In the genomic region with DNA sequence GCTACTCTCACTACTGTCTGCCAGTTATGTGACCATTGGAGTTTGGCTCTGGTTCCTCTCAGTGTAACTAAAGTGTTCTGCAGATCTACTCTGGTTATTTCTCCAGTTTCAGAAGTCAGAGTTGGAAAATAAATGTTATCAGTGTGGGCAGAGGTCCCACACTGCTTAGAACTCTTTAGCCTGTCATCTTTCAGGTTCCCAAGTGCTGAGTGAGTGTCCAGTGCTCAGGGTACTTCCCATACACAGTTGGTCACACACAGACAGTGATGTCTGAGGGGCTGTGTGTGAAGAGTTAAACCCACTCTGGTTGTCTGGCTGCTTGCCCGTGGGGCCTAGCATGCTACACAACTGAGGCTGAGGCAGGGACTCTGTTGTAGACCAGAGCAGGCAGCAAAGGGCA, we compare ENCODE assay signal across 23 cellular contexts.
DNase-seq lines count a peak whose midpoint lies in the region; ATAC-seq, FAIRE-seq and TF ChIP-seq lines count a peak whose summit lies in the region.
"Had no signal": no experiment of that assay in that cellular context is flagged by ENCODE, and none has a peak within 500 bp of the region (broad histone marks: within the 10 kb centered on the region; RNA-seq: fewer than 3 reads in every experiment).

No MANE protein-coding gene starts in this region.

- H3K4me3 ChIP-seq in right atrium auricular region = no peak overlapping the region
- H3K4me3 ChIP-seq in H1 (ENCODE audit: extremely low read depth in 1 of 4, insufficient read depth in 2 of 4, low read depth in 3 of 4, low read length in 4 of 4) = no peak overlapping the region
- H3K4me3 ChIP-seq: BLaER1 treated with 17β-estradiol and CSF1 and Interleukin-3, amounts not matched to agents 10 nM and 100 nM; GM12878; GM23248 had no signal

- H3K23ac ChIP-seq in H1 (ENCODE audit: insufficient read length) = no peak overlapping the region

- H3K4ac ChIP-seq in H1 (replicated peaks; ENCODE audit: insufficient read length, low read depth, low read length) = no peak overlapping the region

- H2BK15ac ChIP-seq in H1 (ENCODE audit: low read length) = peak overlapping the region; percentile 53; the same call in 1 of the 2 replicates

- no peak overlapping the region for H2BK120ac ChIP-seq in H1 (replicated peaks; ENCODE audit: low read depth, low read length)

- H3K9me3 ChIP-seq in right atrium auricular region (no peaks in the 10 kb centered on the region), H1 (ENCODE audit: insufficient read depth in 2 of 2, low read depth in 1 of 2, low read length in 1 of 2) (no peaks in the 10 kb centered on the region)
- H3K9me3 ChIP-seq: BE2C; BLaER1 treated with 17β-estradiol and CSF1 and Interleukin-3, amounts not matched to agents 10 nM and 100 nM had no signal

- intact Hi-C loops in left ventricle myocardium superior (cut with micrococcal nuclease) = no loop called here

- no peak overlapping the region for H3K4me2 ChIP-seq in H1 (ENCODE audit: insufficient read depth in 1 of 2, low read depth in 2 of 2, low read length in 2 of 2)
- H3K4me2 ChIP-seq: BLaER1 treated with 17β-estradiol and CSF1 and Interleukin-3, amounts not matched to agents 10 nM and 100 nM had no signal

- H2AFZ ChIP-seq in H1 (ENCODE audit: low read length) = no peak overlapping the region
- H2AFZ ChIP-seq: GM23248 had no signal

- ATAC-seq in left ventricle myocardium superior (peak; percentile 35), HG03097 (IDR thresholded peaks at IDR 0.05; ENCODE audit: low FRiP score, unreplicated experiment) (no peak)
- ATAC-seq in stimulated activated effector memory CD8-positive, alpha-beta T cell treated with anti-CD3 and anti-CD28 coated beads, Interleukin-12 subunit alpha, Interleukin-12 subunit beta, amount 100 ng/mL, for 72 hours = peak; percentile 14
- ATAC-seq: GM12878, HCT116 had no signal

- WGBS in H1 (ENCODE audit: extremely low coverage in 1 of 2, insufficient coverage in 1 of 2, insufficient read length in 1 of 2, insufficient replicate concordance in 2 of 2, low coverage in 1 of 2, low lambda C conversion rate in 2 of 2, missing lambda C conversion rate in 1 of 2), 2 experiments = 70% methylated on average over 1 of the region's 1 CpG; no CpG with 5 or more reads in 1 of the 2 experiments

- H3K79me2 ChIP-seq in H1 (ENCODE audit: control insufficient read depth in 1 of 2, insufficient read depth in 2 of 2, low read length in 2 of 2) = no peaks in the 10 kb centered on the region

- no peak for TF ChIP-seq EP300 in H1 (IDR thresholded peaks at IDR 0.05; ENCODE audit: borderline replicate concordance in 1 of 2, low read depth in 2 of 2, low read length in 2 of 2)

- H3K36me3 ChIP-seq in right atrium auricular region (no peaks in the 10 kb centered on the region), H1 (ENCODE audit: control insufficient read depth in 2 of 4, insufficient read depth in 4 of 4, low read length in 3 of 4) (no peaks in the 10 kb centered on the region; a peak in 1 of 8 replicates)
- H3K36me3 ChIP-seq: BE2C; BLaER1 treated with 17β-estradiol and CSF1 and Interleukin-3, amounts not matched to agents 10 nM and 100 nM had no signal

- no peaks in the 10 kb centered on the region for H3K4me1 Mint-ChIP-seq in stimulated activated effector memory CD8-positive, alpha-beta T cell treated with anti-CD3 and anti-CD28 coated beads, Interleukin-12 subunit alpha, Interleukin-12 subunit beta, amount 100 ng/mL, for 72 hours
- H3K4me1 Mint-ChIP-seq: CD14-positive monocyte; CD8-positive, alpha-beta memory T cell had no signal

- H2BK20ac ChIP-seq in H1 (ENCODE audit: low read length) = no peak overlapping the region

- H4K8ac ChIP-seq in H1 (ENCODE audit: extremely low read depth, insufficient read depth, low read length) = no peak overlapping the region

- no peak overlapping the region for H4K5ac ChIP-seq in H1 (ENCODE audit: insufficient read length, low read depth, low read length)

- H3K27me3 ChIP-seq in right atrium auricular region = no peaks in the 10 kb centered on the region
- H3K27me3 ChIP-seq in H1 (replicated peaks in 1 of 4; ENCODE audit: control insufficient read depth in 3 of 4, extremely low read depth in 1 of 4, insufficient read depth in 3 of 4, low read length in 3 of 4) = no peaks in the 10 kb centered on the region
- H3K27me3 ChIP-seq: BE2C; BLaER1 treated with 17β-estradiol and CSF1 and Interleukin-3, amounts not matched to agents 10 nM and 100 nM had no signal

- H3K9ac ChIP-seq in H1 (replicated peaks in 1 of 4; ENCODE audit: extremely low read depth in 1 of 4, low read depth in 3 of 4, low read length in 3 of 4) = no peak overlapping the region
- H3K9ac ChIP-seq: BLaER1 treated with 17β-estradiol and CSF1 and Interleukin-3, amounts not matched to agents 10 nM and 100 nM; GM23248 had no signal

- H3K27ac Mint-ChIP-seq in stimulated activated effector memory CD8-positive, alpha-beta T cell treated with anti-CD3 and anti-CD28 coated beads, Interleukin-12 subunit alpha, Interleukin-12 subunit beta, amount 100 ng/mL, for 72 hours = no peak overlapping the region
- H3K27ac Mint-ChIP-seq: CD14-positive monocyte; CD4-positive, alpha-beta T cell; CD8-positive, alpha-beta memory T cell had no signal

- DNase-seq in left ventricle myocardium superior (no peak), right atrium auricular region (ENCODE audit: low spot score) (no peak), H1 (ENCODE audit: low read depth in 1 of 2, low spot score in 2 of 2) (no peak), AML-193 (lab: John Stamatoyannopoulos, UW) (no peak), NCI-H510A (lab: John Stamatoyannopoulos, UW) (no peak)
- no peak for DNase-seq in stimulated activated effector memory CD8-positive, alpha-beta T cell treated with anti-CD3 and anti-CD28 coated beads, Interleukin-12 subunit alpha, Interleukin-12 subunit beta, amount 100 ng/mL, for 72 hours (ENCODE audit: low spot score in 2 of 2)
- DNase-seq: 8988T; BE2C; CD4-positive, alpha-beta T cell; CD8-positive, alpha-beta memory T cell; DMS 273 treated with DMSO at 0.1 percent for 48 hours; DMS79; EL; GDM1; GM23248; H9 had no signal

- POLR2A ChIA-PET in H1 (lab: Charles Lee; ENCODE audit: partially characterized antibody) = no interaction called here

- no peaks in the 10 kb centered on the region for H3K23me2 ChIP-seq in H1 (ENCODE audit: low read depth, low read length)

- H4K20me1 ChIP-seq in H1 (replicated peaks in 1 of 2; ENCODE audit: control insufficient read depth in 1 of 2, insufficient read depth in 2 of 2, low read length in 2 of 2) = no peaks in the 10 kb centered on the region
- H4K20me1 ChIP-seq: BLaER1 treated with 17β-estradiol and CSF1 and Interleukin-3, amounts not matched to agents 10 nM and 100 nM had no signal

- CTCF ChIA-PET in H1 (lab: Charles Lee; ENCODE audit: partially characterized antibody) = interaction anchor here (1.5 to 2.6 kb wide), 2 partner anchors 9 to 31 kb away, joined by 5 to 12 read pairs; no protein-coding TSS in a partner anchor

- H3K4me1 ChIP-seq in right atrium auricular region (no peaks in the 10 kb centered on the region), H1 (replicated peaks in 1 of 4; ENCODE audit: control insufficient read depth in 3 of 4, insufficient read depth in 4 of 4, low read length in 3 of 4) (peaks cover 0 to 11% (median 8%) of the 10 kb centered on the region in 4 experiments; a peak in 5 of 7 replicates)
- H3K4me1 ChIP-seq: BE2C had no signal

- no peak for TF ChIP-seq CTCF in right atrium auricular region (IDR thresholded peaks at IDR 0.05)
- TF ChIP-seq CTCF in H1 (IDR thresholded peaks at IDR 0.05; ENCODE audit: control extremely low read depth in 1 of 3, insufficient read depth in 1 of 3, low read depth in 1 of 3, low read length in 3 of 3) = no peak

- no peak overlapping the region for H3K4me3 Mint-ChIP-seq in stimulated activated effector memory CD8-positive, alpha-beta T cell treated with anti-CD3 and anti-CD28 coated beads, Interleukin-12 subunit alpha, Interleukin-12 subunit beta, amount 100 ng/mL, for 72 hours
- H3K4me3 Mint-ChIP-seq: CD14-positive monocyte; CD4-positive, alpha-beta T cell; CD8-positive, alpha-beta memory T cell; H9 had no signal

- no peaks in the 10 kb centered on the region for H3K79me1 ChIP-seq in H1 (ENCODE audit: low read depth, low read length)

- peak overlapping the region; percentile 37 for H4K91ac ChIP-seq in H1 (replicated peaks; ENCODE audit: insufficient read length, low read length)

- no peak overlapping the region for H3K18ac ChIP-seq in H1 (ENCODE audit: extremely low read depth, low read length)

- no peak overlapping the region for H3K56ac ChIP-seq in H1 (replicated peaks; ENCODE audit: insufficient read length, low read depth, low read length)

- H3K14ac ChIP-seq in H1 (ENCODE audit: insufficient read length) = no peak overlapping the region

- no peak for TF ChIP-seq RAD21 in H1 (IDR thresholded peaks at IDR 0.05 in 1 of 2, conservative IDR thresholded peaks at IDR 0.05 in 1 of 2; ENCODE audit: low read depth in 2 of 2, low read length in 2 of 2)

- H3K9me3 Mint-ChIP-seq in stimulated activated effector memory CD8-positive, alpha-beta T cell treated with anti-CD3 and anti-CD28 coated beads, Interleukin-12 subunit alpha, Interleukin-12 subunit beta, amount 100 ng/mL, for 72 hours = no peaks in the 10 kb centered on the region

- no peak overlapping the region for H2BK12ac ChIP-seq in H1 (ENCODE audit: low read depth, low read length)

- H2AK5ac ChIP-seq in H1 (ENCODE audit: low read depth, low read length) = no peak overlapping the region; the same call in 1 of the 2 replicates

- no peak for FAIRE-seq in H1 (lab: Jason Lieb, UNC)
- FAIRE-seq: D721Med, GM12878, GM19239 had no signal

- H3K27ac ChIP-seq in right atrium auricular region (no peak overlapping the region), H1 (ENCODE audit: low read depth, low read length) (no peak overlapping the region)
- H3K27ac ChIP-seq: BLaER1 treated with 17β-estradiol and CSF1 and Interleukin-3, amounts not matched to agents 10 nM and 100 nM; GM23248 had no signal

- H2BK5ac ChIP-seq in H1 (ENCODE audit: low read depth, low read length) = no peak overlapping the region

- TF ChIP-seq POLR2A in H1 (IDR thresholded peaks at IDR 0.05; ENCODE audit: control extremely low read depth in 1 of 2, low read depth in 2 of 2, low read length in 2 of 2) = no peak

- no peaks in the 10 kb centered on the region for H3K36me3 Mint-ChIP-seq in stimulated activated effector memory CD8-positive, alpha-beta T cell treated with anti-CD3 and anti-CD28 coated beads, Interleukin-12 subunit alpha, Interleukin-12 subunit beta, amount 100 ng/mL, for 72 hours
- H3K36me3 Mint-ChIP-seq: CD14-positive monocyte; CD8-positive, alpha-beta memory T cell had no signal

TF ChIP-seq in H1, 55 proteins besides CTCF, POLR2A, EP300 and RAD21 (continues in another document):
- TF ChIP-seq RBBP5 (IDR thresholded peaks at IDR 0.05; ENCODE audit: borderline replicate concordance, low read depth, low read length) (no peak), GABPA (IDR thresholded peaks at IDR 0.05; ENCODE audit: borderline replicate concordance, insufficient read depth, low read length) (no peak), CHD2 (IDR thresholded peaks at IDR 0.05; ENCODE audit: low read length) (no peak), TBP (IDR thresholded peaks at IDR 0.05; ENCODE audit: low read depth, low read length) (no peak), KDM1A (IDR thresholded peaks at IDR 0.05; ENCODE audit: borderline replicate concordance, low read length) (no peak), CBX8 (IDR thresholded peaks at IDR 0.05; ENCODE audit: borderline replicate concordance, low read depth, low read length) (no peak), CBX5 (IDR thresholded peaks at IDR 0.05; ENCODE audit: low read depth, low read length) (no peak)
